Comparison of ENCODE assay signal across 20 cellular contexts in genomic region chr2:16851131-16851530, GRCh38.
DNase-seq lines count a peak whose midpoint lies in the region; ATAC-seq lines count a peak whose summit lies in the region.
"Had no signal": no experiment of that assay in that cellular context is flagged by ENCODE, and none has a peak within 500 bp of the region (broad histone marks: within the 10 kb centered on the region; RNA-seq: fewer than 3 reads in every experiment).

No MANE protein-coding gene starts in this region.

- in situ Hi-C loops in G401 (cut with HindIII; ENCODE audit: low sequenced_read_pairs): no loop called here

- peak; percentile 72 for DNase-seq in G401 (ENCODE audit: low spot score)
- peak; percentile 22 to 82 for DNase-seq in NCI-H446 (lab: John Stamatoyannopoulos, UW)
- peak; percentile 59 for DNase-seq in cerebellar cortex (ENCODE audit: low spot score)
- DNase-seq in UCSD-AML1 (lab: John Stamatoyannopoulos, UW; ENCODE audit: unreplicated experiment): no peak
- no peak for DNase-seq in activated CD4-positive, alpha-beta T cell treated with anti-CD3 and anti-CD28 coated beads for 1 hour
- DNase-seq: 8988T; ACHN; BE2C; CD4-positive, alpha-beta memory T cell; CD4-positive, CD25-positive, alpha-beta regulatory T cell; CD8-positive, alpha-beta memory T cell; COR-L47; DMS 273 treated with DMSO at 0.1 percent for 48 hours; DMS153; DMS53; DMS79; DND-41; EL; GF-D8 had no signal

- no peak for ATAC-seq in HG02840 (IDR thresholded peaks at IDR 0.05; ENCODE audit: low FRiP score, unreplicated experiment)

Comparison
In these comparisons a context has a peak if more than half of its experiments do, and no peak if none do; other contexts are left out.
1. DNase-seq: peak in G401 (single experiment), NCI-H446 (2 of 2) and cerebellar cortex (single experiment); none in UCSD-AML1 (single experiment) and activated CD4-positive, alpha-beta T cell treated with anti-CD3 and anti-CD28 coated beads for 1 hour (single experiment).